30 cellular contexts compared by ENCODE assay signal in genomic region chr11:100663996-100664395, GRCh38. TPM values are rescaled to one million over a fixed set of nuclear protein-coding genes. Genes with fewer than 3 reads are reported as not detected.
"Had no signal": no experiment of that assay in that cellular context is flagged by ENCODE, and none has a peak within 500 bp of the region (broad histone marks: within the 10 kb centered on the region; RNA-seq: fewer than 3 reads in every experiment).

No MANE protein-coding gene starts in this region.

- H3K4me2 ChIP-seq: PC-9, SK-N-SH had no signal

- H3K27me3 Mint-ChIP-seq: T-cell had no signal

- DNase-seq: Kasumi-1, MG63, NCI-H1048, NCI-H1092 treated with DMSO at 0.1 percent for 48 hours, NCI-H1105 treated with DMSO at 0.1 percent for 48 hours, NCI-H1417, NCI-H1436, NCI-H146, NCI-H1694 treated with DMSO at 0.1 percent for 48 hours, NCI-H187 treated with DMSO at 0.1 percent for 48 hours, NCI-H2029, NCI-H2081, NCI-H2107, NCI-H2171, NCI-H226, NCI-H446 treated with DMSO at 0.1 percent for 48 hours, NCI-H510A, NCI-H524, NCI-H526, NCI-H69, NCI-H748 treated with DMSO at 0.1 percent for 48 hours, PC-9, Right ventricle myocardium superior, RPMI8226, SHP77 treated with DMSO at 0.1 percent for 48 hours, SK-N-SH, T-cell had no signal

- H3K4me3 ChIP-seq: MG63, PC-9, SJSA1 had no signal

- H3K27ac Mint-ChIP-seq: T-cell had no signal

- ATAC-seq: Panc1, T-cell had no signal

- H3K27ac ChIP-seq: PC-9, SJSA1 had no signal

- H3K9me3 ChIP-seq: MG63, SJSA1, SK-N-SH had no signal

- H3K36me3 ChIP-seq: MG63, SJSA1 had no signal

- H3K4me1 Mint-ChIP-seq: T-cell had no signal

- H3K27me3 ChIP-seq: MG63, SJSA1 had no signal

- H3K9ac ChIP-seq: SK-N-SH had no signal

- H3K4me3 Mint-ChIP-seq: T-cell had no signal

- H2AFZ ChIP-seq: PC-9 had no signal

- H3K36me3 Mint-ChIP-seq: T-cell had no signal

- H3K4me1 ChIP-seq: SJSA1 had no signal

RNA-seq across cellular contexts. Expression of gene ARHGAP42, which starts 23.1 kb away (rescaled TPM):
- total RNA-seq: OCI-LY7 had no signal
